8 cellular contexts compared by ENCODE assay signal in genomic region chr12:27277846-27278260, GRCh38. TPM values are rescaled to one million over a fixed set of nuclear protein-coding genes. Genes with fewer than 3 reads are reported as not detected.
DNase-seq lines count a peak whose midpoint lies in the region; ATAC-seq and TF ChIP-seq lines count a peak whose summit lies in the region.

No MANE protein-coding gene starts in this region.

- peak; percentile 1 to 22 for DNase-seq in stimulated activated CD4-positive, alpha-beta T cell treated with anti-CD3 and anti-CD28 coated beads, Interleukin-2, amount 100 ng/mL, for 48 hours
- DNase-seq in stimulated activated CD4-positive, alpha-beta T cell treated with anti-CD3 and anti-CD28 coated beads, Interleukin-4, amount 100 ng/mL, for 4 hours, result no peak
- DNase-seq in RPMI7951 (ENCODE audit: low read depth), result peak; percentile 90
- DNase-seq in cardiac muscle cell (ENCODE audit: low read depth in 1 of 2, low spot score in 1 of 2), result peak; percentile 64 to 92
- peak; percentile 96 for DNase-seq in stromal cell of bone marrow (ENCODE audit: low read depth)
- no peak for DNase-seq in spleen
- DNase-seq in activated gamma-delta T cell treated with Interleukin-2 at 50 U/mL for 16 hours, result no peak

- H3K36me3 ChIP-seq in cardiac muscle cell (no peaks in the 10 kb centered on the region), spleen (peaks cover 0 to 4% (median 0%) of the 10 kb centered on the region in 6 donors)

- H3K4me3 ChIP-seq in cardiac muscle cell, result no peak overlapping the region
- H3K4me3 ChIP-seq in spleen, result no peak overlapping the region

- H3K27me3 ChIP-seq in cardiac muscle cell (no peaks in the 10 kb centered on the region), spleen (replicated peaks in 1 of 7) (no peaks in the 10 kb centered on the region)

- TF ChIP-seq CTCF in cardiac muscle cell (IDR thresholded peaks at IDR 0.05; ENCODE audit: low read depth, low read length) (no peak), spleen (IDR thresholded peaks at IDR 0.05 in 8 of 11, conservative IDR thresholded peaks at IDR 0.05 in 3 of 11) (no peak)

- ATAC-seq in HG02840 (IDR thresholded peaks at IDR 0.05; ENCODE audit: low FRiP score, unreplicated experiment), result peak; percentile 82

- TF ChIP-seq POLR2A in spleen (IDR thresholded peaks at IDR 0.05), result no peak

- intact Hi-C loops in spleen (cut with DNase I; ENCODE audit: low total_unique reads), result no loop called here

- H3K9me3 ChIP-seq in cardiac muscle cell (ENCODE audit: low read depth), result no peaks in the 10 kb centered on the region
- H3K9me3 ChIP-seq in spleen, result no peaks in the 10 kb centered on the region

- H3K4me1 ChIP-seq in cardiac muscle cell (ENCODE audit: low read depth), result peaks cover 9% of the 10 kb centered on the region
- H3K4me1 ChIP-seq in spleen, result peaks cover 0 to 27% (median 9%) of the 10 kb centered on the region in 6 donors

- H3K27ac ChIP-seq in cardiac muscle cell, result no peak overlapping the region
- peak overlapping the region in 1 of 8 donors; percentile 45 for H3K27ac ChIP-seq in spleen

- 56 to 79% (median 61%) methylated on average over 1 of the region's 1 CpG for WGBS in spleen, 5 donors

RNA-seq across cellular contexts. Expression of gene STK38L, which starts 33.8 kb away (rescaled TPM):
- 11.0 and 14.7 TPM in 2 replicates for total RNA-seq in RPMI7951 (2014; rRNA removed; shearing (Covaris generic))
- total RNA-seq in cardiac muscle cell (29.3 and 30.0 TPM in 2 replicates), spleen (10 to 100 TPM; 22.0 to 39.8 (median 26.9) TPM)
- polyA plus RNA-seq in cardiac muscle cell (19.5 and 20.3 TPM in 2 replicates), spleen (1 to 10 TPM; 6.4 to 7.9 (median 6.8) TPM)

RNA-seq across cellular contexts. Expression of gene BMAL2, which starts 54.8 kb away (rescaled TPM):
- total RNA-seq in RPMI7951 (2014; rRNA removed; shearing (Covaris generic)), result 26.1 and 30.2 TPM in 2 replicates
- total RNA-seq in cardiac muscle cell (0.98 and 1.2 TPM in 2 replicates), spleen (1 to 10 TPM; 1.1 to 3.7 (median 2.1) TPM)
- polyA plus RNA-seq in cardiac muscle cell (0.72 and 1.4 TPM in 2 replicates), spleen (1 to 10 TPM in 2 of 3 donors, under 1 TPM in 1; 0.67 to 1.4 (median 1.3) TPM)

Comparison
In these comparisons a context has a peak if more than half of its experiments do, and no peak if none do; other contexts are left out.
1. DNase-seq: peak in stimulated activated CD4-positive, alpha-beta T cell treated with anti-CD3 and anti-CD28 coated beads, Interleukin-2, amount 100 ng/mL, for 48 hours (2 of 2), RPMI7951 (single experiment), cardiac muscle cell (2 of 2) and stromal cell of bone marrow (single experiment); none in stimulated activated CD4-positive, alpha-beta T cell treated with anti-CD3 and anti-CD28 coated beads, Interleukin-4, amount 100 ng/mL, for 4 hours (0 of 2), spleen (single experiment) and activated gamma-delta T cell treated with Interleukin-2 at 50 U/mL for 16 hours (single experiment).